Comparison of ENCODE assay signal across 14 cellular contexts in genomic region chr13:75430618-75431209, GRCh38.
"Had no signal": no experiment of that assay in that cellular context is flagged by ENCODE, and none has a peak within 500 bp of the region (broad histone marks: within the 10 kb centered on the region; RNA-seq: fewer than 3 reads in every experiment).

No MANE protein-coding gene starts in this region.

- H3K27ac Mint-ChIP-seq: naive thymus-derived CD8-positive, alpha-beta T cell had no signal

- DNase-seq: activated CD4-positive, alpha-beta T cell treated with anti-CD3 and anti-CD28 coated beads, Interleukin-2, amount 50 U/mL, for 1 hour; activated CD4-positive, CD25-positive, alpha-beta regulatory T cell; activated naive CD4-positive, alpha-beta T cell treated with anti-CD3 and anti-CD28 coated beads, Interleukin-2, amount 50 U/mL, for 16 hours; body of pancreas; cerebellar nuclear complex; dermis blood vessel endothelial cell; naive thymus-derived CD8-positive, alpha-beta T cell; occipital lobe; stimulated activated CD4-positive, alpha-beta T cell treated with anti-CD3 and anti-CD28 coated beads, Interleukin-4, amount 100 ng/mL, for 1 hour; stimulated activated CD8-positive, alpha-beta memory T cell treated with anti-CD3 and anti-CD28 coated beads, Interleukin-4, amount 100 ng/mL, for 48 hours; stimulated activated naive CD8-positive, alpha-beta T cell treated with anti-CD3 and anti-CD28 coated beads, Interleukin-15, Interleukin-2, amounts not matched to agents 100 U/mL and 50 U/mL, for 24 hours; T-helper 2 cell; testis; upper lobe of right lung had no signal

- H3K9me3 Mint-ChIP-seq: naive thymus-derived CD8-positive, alpha-beta T cell had no signal

- H3K4me3 Mint-ChIP-seq: naive thymus-derived CD8-positive, alpha-beta T cell had no signal

- H3K4me1 Mint-ChIP-seq: naive thymus-derived CD8-positive, alpha-beta T cell had no signal

- ATAC-seq: body of pancreas; naive thymus-derived CD8-positive, alpha-beta T cell; stimulated activated naive CD8-positive, alpha-beta T cell treated with anti-CD3 and anti-CD28 coated beads, Interleukin-15, Interleukin-2, amounts not matched to agents 100 U/mL and 50 U/mL, for 24 hours; upper lobe of right lung had no signal
